Comparison of ENCODE assay signal across 8 cellular contexts in genomic region chr11:121591405-121592033, GRCh38.
A peak's percentile ranks its signal among the peaks of the same experiment; 100 is the strongest.
DNase-seq lines count a peak whose midpoint lies in the region; ATAC-seq and TF ChIP-seq lines count a peak whose summit lies in the region.

No MANE protein-coding gene starts in this region.

- DNase-seq in AG04449 (ENCODE audit: low read depth, low spot score) (no peak), GM19238 (ENCODE audit: insufficient read length, low spot score) (peak; percentile 47), NCI-H1092 treated with DMSO at 0.1 percent for 48 hours (lab: John Stamatoyannopoulos, UW) (peak; percentile 82), SW480 (ENCODE audit: low spot score) (peak; percentile 66), heart left ventricle (peak in 4 of 5 donors; percentile 43 to 67 (median 57)), renal cortical epithelial cell (ENCODE audit: low read depth) (peak; percentile 60), OCI-M2 (lab: John Stamatoyannopoulos, UW; ENCODE audit: unreplicated experiment) (no peak)
- peak; percentile 74 for DNase-seq in activated naive CD8-positive, alpha-beta T cell treated with anti-CD3 and anti-CD28 coated beads, Interleukin-2, amount 50 U/mL, for 24 hours

- TF ChIP-seq POLR2A in heart left ventricle (IDR thresholded peaks at IDR 0.05) = no peak

- ATAC-seq in activated naive CD8-positive, alpha-beta T cell treated with anti-CD3 and anti-CD28 coated beads, Interleukin-2, amount 50 U/mL, for 24 hours = peak; percentile 60
- ATAC-seq in heart left ventricle = peak; percentile 45 to 82 (median 78)

- intact Hi-C loops in heart left ventricle (cut with DNase I) = loop anchor here (1.0 to 10.0 kb wide), 12 partner anchors 137 to 1077 kb away; partner anchors contain the start of genes SORL1 (in 4 of the 10), SORL1-AS1 (in 4 of the 10) and GRIK4 (in 1 of the 10)

- no peaks in the 10 kb centered on the region for H3K9me3 Mint-ChIP-seq in activated naive CD8-positive, alpha-beta T cell treated with anti-CD3 and anti-CD28 coated beads, Interleukin-2, amount 50 U/mL, for 24 hours

- no peak overlapping the region for H3K27ac Mint-ChIP-seq in activated naive CD8-positive, alpha-beta T cell treated with anti-CD3 and anti-CD28 coated beads, Interleukin-2, amount 50 U/mL, for 24 hours

- no peak overlapping the region for H3K4me3 Mint-ChIP-seq in activated naive CD8-positive, alpha-beta T cell treated with anti-CD3 and anti-CD28 coated beads, Interleukin-2, amount 50 U/mL, for 24 hours

- peak; percentile 84 for TF ChIP-seq CTCF in AG04449 (IDR thresholded peaks at IDR 0.05; ENCODE audit: insufficient read depth, low read length, missing control alignments)
- TF ChIP-seq CTCF in heart left ventricle (IDR thresholded peaks at IDR 0.05) = peak; percentile 78 to 92 (median 87)

- WGBS in heart left ventricle, 4 donors = 15 to 27% (median 22%) methylated on average over 3 of the region's 3 CpGs

- H3K4me1 ChIP-seq in heart left ventricle = peaks cover 0 to 19% (median 0%) of the 10 kb centered on the region in 12 donors

- H3K27me3 Mint-ChIP-seq in activated naive CD8-positive, alpha-beta T cell treated with anti-CD3 and anti-CD28 coated beads, Interleukin-2, amount 50 U/mL, for 24 hours = no peaks in the 10 kb centered on the region

- H3K4me3 ChIP-seq in AG04449 (ENCODE audit: low read depth, low read length) = no peak overlapping the region
- H3K4me3 ChIP-seq in heart left ventricle = no peak overlapping the region

- H3K9me3 ChIP-seq in heart left ventricle = peaks cover 0 to 5% (median 0%) of the 10 kb centered on the region in 12 donors

- peaks cover 27% of the 10 kb centered on the region for H3K4me1 Mint-ChIP-seq in activated naive CD8-positive, alpha-beta T cell treated with anti-CD3 and anti-CD28 coated beads, Interleukin-2, amount 50 U/mL, for 24 hours

- H3K27me3 ChIP-seq in heart left ventricle = no peaks in the 10 kb centered on the region

- H3K36me3 ChIP-seq in heart left ventricle = peaks cover 0 to 69% (median 0%) of the 10 kb centered on the region in 9 donors

- H3K36me3 Mint-ChIP-seq in activated naive CD8-positive, alpha-beta T cell treated with anti-CD3 and anti-CD28 coated beads, Interleukin-2, amount 50 U/mL, for 24 hours (ENCODE audit: low read depth) = peaks cover 25% of the 10 kb centered on the region

- POLR2A ChIA-PET in AG04449 (lab: Yijun Ruan, JAX) = no interaction called here

- CTCF ChIA-PET in AG04449 (lab: Yijun Ruan, JAX) = interaction anchor here (0.5 to 4.1 kb wide), 31 partner anchors 8 to 914 kb away, joined by 3 to 55 read pairs (median 4); partner anchors contain the start of genes SORL1 and SORL1-AS1

- H3K27ac ChIP-seq in heart left ventricle = no peak overlapping the region

Comparison
In these comparisons a context has a peak if more than half of its experiments do, and no peak if none do; other contexts are left out.
1. DNase-seq: peak in GM19238 (single experiment), NCI-H1092 treated with DMSO at 0.1 percent for 48 hours (single experiment), SW480 (single experiment), activated naive CD8-positive, alpha-beta T cell treated with anti-CD3 and anti-CD28 coated beads, Interleukin-2, amount 50 U/mL, for 24 hours (single experiment), heart left ventricle (4 of 5) and renal cortical epithelial cell (single experiment); none in AG04449 (single experiment) and OCI-M2 (single experiment).